8 cellular contexts compared by ENCODE assay signal in genomic region chr10:3107426-3107961, GRCh38. TPM values are rescaled to one million over a fixed set of nuclear protein-coding genes. Genes with fewer than 3 reads are reported as not detected.
DNase-seq lines count a peak whose midpoint lies in the region; ATAC-seq, FAIRE-seq and TF ChIP-seq lines count a peak whose summit lies in the region.

No MANE protein-coding gene starts in this region.

- no peak for TF ChIP-seq RAD21 in K562 (CRISPR knock-in tag; conservative IDR thresholded peaks at IDR 0.05 in 1 of 2, IDR thresholded peaks at IDR 0.05 in 1 of 2)

- H2AFZ ChIP-seq in K562 (ENCODE audit: low read depth, low read length) (no peak overlapping the region), GM23338 (no peak overlapping the region)

- H3K27ac Mint-ChIP-seq in GM23338 = no peak overlapping the region
- H3K27ac Mint-ChIP-seq in stimulated activated naive CD8-positive, alpha-beta T cell treated with anti-CD3 and anti-CD28 coated beads, Interleukin-15, amount 100 ng/mL, for 72 hours = no peak overlapping the region

- DNase-seq in Caki2 (ENCODE audit: low read depth) (peak; percentile 99), K562 (ENCODE audit: extremely low read depth in 1 of 4, low spot score in 3 of 4) (no peak), heart right ventricle (peak; percentile 68 to 71), renal cortical epithelial cell (ENCODE audit: low read depth) (peak; percentile 99), GM23338 (ENCODE audit: low spot score) (no peak), DMS79 treated with DMSO at 0.1 percent for 48 hours (lab: John Stamatoyannopoulos, UW) (no peak)
- DNase-seq in stimulated activated naive CD8-positive, alpha-beta T cell treated with anti-CD3 and anti-CD28 coated beads, Interleukin-15, amount 100 ng/mL, for 72 hours = no peak

- H3K4me1 ChIP-seq in K562 (replicated peaks in 1 of 2; ENCODE audit: control insufficient read depth in 2 of 2, insufficient read depth in 2 of 2, low read length in 2 of 2) (no peaks in the 10 kb centered on the region), heart right ventricle (peaks cover 0 to 75% (median 39%) of the 10 kb centered on the region in 9 donors), GM23338 (ENCODE audit: insufficient read depth) (no peaks in the 10 kb centered on the region)

- no peak for TF ChIP-seq CTCF in K562 (IDR thresholded peaks at IDR 0.05 in 2 of 3, conservative IDR thresholded peaks at IDR 0.05 in 1 of 3; ENCODE audit: insufficient read depth in 2 of 3, low read depth in 1 of 3, low read length in 3 of 3)
- no peak for TF ChIP-seq CTCF in heart right ventricle (IDR thresholded peaks at IDR 0.05)
- TF ChIP-seq CTCF in GM23338 (conservative IDR thresholded peaks at IDR 0.05; ENCODE audit: low read depth in 2 of 2) = no peak

- CTCF ChIA-PET in K562 (lab: Yijun Ruan, JAX; ENCODE audit: low intra/inter-chr PET ratio) = no interaction called here

- H3K27me3 Mint-ChIP-seq in GM23338 (ENCODE audit: insufficient read depth, low read depth, poor library complexity) = peaks cover 4% of the 10 kb centered on the region
- H3K27me3 Mint-ChIP-seq in stimulated activated naive CD8-positive, alpha-beta T cell treated with anti-CD3 and anti-CD28 coated beads, Interleukin-15, amount 100 ng/mL, for 72 hours = no peaks in the 10 kb centered on the region

- in situ Hi-C loops in Caki2 (cut with HindIII; ENCODE audit: low pct_unique_long_range_greater_than_20kb, low sequenced_read_pairs) = no loop called here
- in situ Hi-C loops in K562 (cut with MboI) = no loop called here

- no peaks in the 10 kb centered on the region for H3K27me3 ChIP-seq in K562 (ENCODE audit: control insufficient read depth in 2 of 2, insufficient read depth in 2 of 2, low read length in 2 of 2)
- H3K27me3 ChIP-seq in heart right ventricle = no peaks in the 10 kb centered on the region
- H3K27me3 ChIP-seq in GM23338 (ENCODE audit: insufficient read depth) = no peaks in the 10 kb centered on the region

- TF ChIP-seq POLR2A in K562 (conservative IDR thresholded peaks at IDR 0.05) = no peak

- H3K9me3 ChIP-seq in K562 (replicated peaks; ENCODE audit: control insufficient read depth, insufficient read depth, low read depth, low read length) = no peaks in the 10 kb centered on the region
- no peaks in the 10 kb centered on the region for H3K9me3 ChIP-seq in heart right ventricle

- H3K79me2 ChIP-seq in K562 (ENCODE audit: control insufficient read depth, insufficient read depth, low read length) = no peaks in the 10 kb centered on the region; the same call in 2 of the 3 replicates
- H3K79me2 ChIP-seq in GM23338 (replicated peaks; ENCODE audit: insufficient read depth) = no peaks in the 10 kb centered on the region; the same call in 1 of the 2 replicates

- H3K9ac ChIP-seq in K562 (ENCODE audit: insufficient read depth in 1 of 2, low read depth in 2 of 2, low read length in 2 of 2) = 0 out of 4 replicates have a peak overlapping the region, but pooled peaks of 1 of the 2 experiments have one; percentile 21

- H3K36me3 Mint-ChIP-seq in GM23338 (ENCODE audit: low read depth) = peaks cover 86% of the 10 kb centered on the region

- no peak overlapping the region for H3K4me3 Mint-ChIP-seq in GM23338
- no peak overlapping the region for H3K4me3 Mint-ChIP-seq in stimulated activated naive CD8-positive, alpha-beta T cell treated with anti-CD3 and anti-CD28 coated beads, Interleukin-15, amount 100 ng/mL, for 72 hours

- peaks cover 5% of the 10 kb centered on the region for H3K9me1 ChIP-seq in K562 (ENCODE audit: control insufficient read depth, insufficient read depth, low read length)

- H3K4me2 ChIP-seq in K562 (ENCODE audit: insufficient read depth, low read length) (no peak overlapping the region), GM23338 (no peak overlapping the region)

- H3K36me3 ChIP-seq in K562 (ENCODE audit: control insufficient read depth, insufficient read depth, low read length) (peaks cover 85% of the 10 kb centered on the region), heart right ventricle (peaks cover 0 to 82% (median 23%) of the 10 kb centered on the region in 9 donors), GM23338 (ENCODE audit: insufficient read depth) (peaks cover 14% of the 10 kb centered on the region)

- POLR2A ChIA-PET in K562 (lab: Yijun Ruan, JAX) = interaction anchor here (0.5 to 2.5 kb wide), 5 partner anchors 12 to 862 kb away, joined by 3 to 9 read pairs (median 3); no protein-coding TSS in a partner anchor

- H4K20me1 ChIP-seq in K562 (replicated peaks; ENCODE audit: control insufficient read depth, insufficient read depth, low read length) (no peaks in the 10 kb centered on the region), GM23338 (replicated peaks; ENCODE audit: insufficient read depth) (peaks cover 18% of the 10 kb centered on the region)

- H3K27ac ChIP-seq in K562 (ENCODE audit: extremely low read depth, low read depth, low read length) (no peak overlapping the region), heart right ventricle (peak overlapping the region; percentile 67 to 86 (median 80)), GM23338 (ENCODE audit: low read depth) (no peak overlapping the region)

- TF ChIP-seq EP300 in K562 (IDR thresholded peaks at IDR 0.05; ENCODE audit: low read length) = no peak

- BruUV-seq in K562 (replicated peaks; lab: Mats Ljungman, UMichigan) = no TSS peak

- no peak for ATAC-seq in K562
- ATAC-seq in heart right ventricle = peak; percentile 81 to 94 (median 88)
- ATAC-seq in GM23338 = no peak
- ATAC-seq in stimulated activated naive CD8-positive, alpha-beta T cell treated with anti-CD3 and anti-CD28 coated beads, Interleukin-15, amount 100 ng/mL, for 72 hours = no peak
- ATAC-seq in HG03378 (IDR thresholded peaks at IDR 0.05; ENCODE audit: unreplicated experiment) = no peak

- H3K9me3 Mint-ChIP-seq in GM23338 = no peaks in the 10 kb centered on the region
- no peaks in the 10 kb centered on the region for H3K9me3 Mint-ChIP-seq in stimulated activated naive CD8-positive, alpha-beta T cell treated with anti-CD3 and anti-CD28 coated beads, Interleukin-15, amount 100 ng/mL, for 72 hours

- 0 out of 2 replicates have a peak, but pooled peaks cover 4% of the 10 kb centered on the region for H3K9me2 ChIP-seq in GM23338 (ENCODE audit: insufficient read depth)

- intact Hi-C loops in K562 (cut with micrococcal nuclease) = no loop called here
- intact Hi-C loops in heart right ventricle (cut with DNase I) = loop anchor here in 4 of 10 donors (5.0 kb wide), 1 partner anchor 40 kb away; the partner anchor contains the start of gene PFKP (in 4 of the 4)

- FAIRE-seq in K562 (lab: Jason Lieb, UNC) = no peak

- peaks cover 4% of the 10 kb centered on the region for H3K4me1 Mint-ChIP-seq in GM23338
- no peaks in the 10 kb centered on the region for H3K4me1 Mint-ChIP-seq in stimulated activated naive CD8-positive, alpha-beta T cell treated with anti-CD3 and anti-CD28 coated beads, Interleukin-15, amount 100 ng/mL, for 72 hours

- 98% methylated on average over 20 of the region's 22 CpGs for whole genome bisulfite sequencing in K562 (ENCODE audit: insufficient coverage, low coverage, missing lambda C conversion rate)
- 44 to 57% methylated on average over 22 of the region's 22 CpGs for WGBS in heart right ventricle, 2 donors

- H3F3A ChIP-seq in GM23338 (replicated peaks; ENCODE audit: low read depth) = peaks cover 6% of the 10 kb centered on the region; the same call in 1 of the 2 replicates

- H3K4me3 ChIP-seq in K562 (no peak overlapping the region), heart right ventricle (no peak overlapping the region), GM23338 (no peak overlapping the region)

TF ChIP-seq in K562, 482 proteins besides CTCF, POLR2A, EP300 and RAD21:
- TF ChIP-seq DNMT1 (IDR thresholded peaks at IDR 0.05) (no peak), POLR2G (IDR thresholded peaks at IDR 0.05; ENCODE audit: low read depth, low read length) (peak; percentile 38), HDAC1 (IDR thresholded peaks at IDR 0.05) (no peak), GATAD2B (IDR thresholded peaks at IDR 0.05; ENCODE audit: borderline replicate concordance) (no peak), RFX7 (CRISPR knock-in tag; IDR thresholded peaks at IDR 0.05) (no peak), ZBTB1 (CRISPR knock-in tag; IDR thresholded peaks at IDR 0.05; ENCODE audit: borderline replicate concordance, low read depth) (no peak)

TF ChIP-seq in GM23338, 12 proteins besides CTCF, POLR2A, EP300 and RAD21 (continues in another document):
- no peak for TF ChIP-seq STAT1 (IDR thresholded peaks at IDR 0.05; ENCODE audit: unreplicated experiment)
- TF ChIP-seq ZNF331 (CRISPR knock-in tag; IDR thresholded peaks at IDR 0.05; ENCODE audit: low read depth) = no peak
- TF ChIP-seq JUNB (IDR thresholded peaks at IDR 0.05; ENCODE audit: unreplicated experiment) = no peak

RNA-seq across cellular contexts. Expression of gene PFKP, which starts 40.1 kb away (rescaled TPM):
- total RNA-seq in Caki2 (2014; rRNA removed; shearing (Covaris generic); ENCODE audit: low replicate concordance) = 966 and 971 TPM in 2 replicates
- total RNA-seq in K562 (2011; cell fraction: chromatin; rRNA removed; ENCODE audit: low replicate concordance) = 153 and 281 TPM in 2 replicates
- total RNA-seq in K562 (2011; cell fraction: nucleolus; rRNA removed) = 147 and 149 TPM in 2 replicates
- 120 and 125 TPM in 2 replicates for total RNA-seq in K562 (2011; cell fraction: nucleoplasm; rRNA removed)
- total RNA-seq in K562 (2014; rRNA removed) (91.6 and 109 TPM in 2 replicates), K562 (2014; rRNA removed; fragmentation: Illumina TruSeq; extraction: Trizol) (83.2 and 89.5 TPM in 2 replicates), K562 (2015; rRNA removed; fragmentation: Illumina TruSeq; extraction: Trizol) (62.1 and 65.2 TPM in 2 replicates), K562 (2021) (108 and 116 TPM in 2 replicates), heart right ventricle (100 to 1,000 TPM; 138 to 316 (median 220) TPM), renal cortical epithelial cell (565 and 603 TPM in 2 replicates)
- polyA plus RNA-seq in K562 (2011; rRNA removed) (34.7 and 50.3 TPM in 2 replicates), K562 (2014; fragmentation: Illumina TruSeq; extraction: Trizol) (57.4 and 72.3 TPM in 2 replicates), K562 (2014; fragmentation: Nextera tagmentation; extraction: Ambion mirVana) (10 to 100 TPM; 23.5 to 30.3 TPM), K562 (2014; rRNA removed) (65.2 and 71.1 TPM in 2 replicates), heart right ventricle (100 to 1,000 TPM in 1 of 2 donors, 10 to 100 TPM in 1; 68.3 to 230 TPM), GM23338 (2016; fragmentation: Nextera tagmentation; extraction: Ambion mirVana) (55.3 and 56.3 TPM in 2 replicates)
- polyA plus RNA-seq in K562 (2011; cell fraction: cytosol; rRNA removed) = 29.5 and 50.9 TPM in 2 replicates
- 96.2 and 154 TPM in 2 replicates for polyA plus RNA-seq in K562 (2011; cell fraction: nucleus; rRNA removed)
- polyA plus RNA-seq in K562 (2012) = 94.4 and 95.0 TPM in 2 replicates
- 32.8 and 39.3 TPM in 2 replicates for polyA minus RNA-seq in K562 (2011; rRNA and poly(A)+ RNA removed)
- polyA minus RNA-seq in K562 (2011; cell fraction: cytosol; rRNA and poly(A)+ RNA removed) = 52.9 and 65.4 TPM in 2 replicates
- 61.7 and 66.5 TPM in 2 replicates for polyA minus RNA-seq in K562 (2011; cell fraction: nucleus; rRNA and poly(A)+ RNA removed)
- total RNA-seq in GM23338 (2014; rRNA removed; shearing (Covaris generic)) = 117 and 120 TPM in 2 replicates

Comparison
In these comparisons a context has a peak if more than half of its experiments do, and no peak if none do; other contexts are left out.
1. DNase-seq: peak in Caki2 (single experiment), heart right ventricle (2 of 2) and renal cortical epithelial cell (single experiment); none in K562 (0 of 4), GM23338 (single experiment), DMS79 treated with DMSO at 0.1 percent for 48 hours (single experiment) and stimulated activated naive CD8-positive, alpha-beta T cell treated with anti-CD3 and anti-CD28 coated beads, Interleukin-15, amount 100 ng/mL, for 72 hours (0 of 2).
2. ATAC-seq: peak in heart right ventricle (8 of 8); none in K562 (single experiment), GM23338 (single experiment), stimulated activated naive CD8-positive, alpha-beta T cell treated with anti-CD3 and anti-CD28 coated beads, Interleukin-15, amount 100 ng/mL, for 72 hours (single experiment) and HG03378 (single experiment).
3. H3K27ac ChIP-seq: peak in heart right ventricle (10 of 10); none in K562 (single experiment) and GM23338 (single experiment).